In the genomic region with DNA sequence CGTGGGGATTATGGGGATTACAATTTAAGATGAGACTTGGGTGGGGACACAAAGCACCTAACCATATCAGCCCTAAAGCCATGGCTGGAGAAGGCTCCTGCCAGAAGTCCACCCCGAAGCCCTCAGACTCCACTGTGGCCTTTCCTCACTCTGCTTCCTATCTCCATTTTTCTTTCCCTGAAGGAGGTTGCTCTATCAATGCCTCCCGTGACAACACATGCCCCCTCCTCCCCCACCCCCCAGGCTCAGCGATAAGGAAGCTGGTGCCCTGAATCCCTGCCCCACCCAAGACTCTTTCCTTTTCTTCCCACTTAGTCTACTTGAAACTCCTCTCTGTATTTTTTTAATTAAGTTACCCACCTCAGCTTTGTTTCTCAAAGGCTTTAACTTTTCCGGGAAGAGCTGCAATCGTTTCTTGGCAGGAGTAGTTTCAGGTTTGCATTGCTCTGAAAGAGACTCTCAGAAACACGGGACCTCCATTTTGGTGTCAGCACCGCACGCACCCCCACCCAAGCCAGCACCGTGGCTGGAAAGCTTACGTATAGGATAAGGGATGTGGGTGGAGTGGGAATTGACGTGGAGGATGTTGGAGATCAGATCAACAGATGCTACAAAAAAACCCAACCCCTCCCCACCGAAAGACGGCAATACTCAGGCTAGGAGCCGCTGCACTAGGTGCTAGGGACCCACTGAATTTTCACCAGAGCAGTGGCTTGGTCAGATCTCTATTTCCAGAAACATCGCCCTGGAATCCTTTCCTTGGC, we compare ENCODE assay signal across 8 cellular contexts. TPM values are rescaled to one million over a fixed set of nuclear protein-coding genes. Genes with fewer than 3 reads are reported as not detected.
DNase-seq lines count a peak whose midpoint lies in the region; ATAC-seq and TF ChIP-seq lines count a peak whose summit lies in the region.

No MANE protein-coding gene starts in this region.

- peaks cover 10% of the 10 kb centered on the region; the same call in 1 of the 2 replicates for H3K4me1 ChIP-seq in PC-9 (replicated peaks; ENCODE audit: insufficient read depth)
- peaks cover 9 to 23% of the 10 kb centered on the region in 2 donors for H3K4me1 ChIP-seq in thoracic aorta (ENCODE audit: control insufficient read depth in 1 of 2, low read depth in 2 of 2)

- no peaks in the 10 kb centered on the region for H3K27me3 ChIP-seq in PC-9 (ENCODE audit: insufficient read depth, low read depth)
- H3K27me3 ChIP-seq in thoracic aorta (replicated peaks; ENCODE audit: insufficient read depth): no peaks in the 10 kb centered on the region

- ATAC-seq in GM19023 (IDR thresholded peaks at IDR 0.05; ENCODE audit: unreplicated experiment) (peak; percentile 12), thoracic aorta (ENCODE audit: insufficient number of reproducible peaks, low FRiP score, low read depth) (no peak), GM18858 (IDR thresholded peaks at IDR 0.05; ENCODE audit: unreplicated experiment) (no peak)

- CTCF ChIA-PET in PC-9 (lab: Charles Lee): no interaction called here

- POLR2A ChIA-PET in PC-9 (lab: Charles Lee; ENCODE audit: unreplicated experiment): no interaction called here

- H3K9me2 ChIP-seq in PC-9 (ENCODE audit: insufficient read depth): no peaks in the 10 kb centered on the region

- H3F3A ChIP-seq in PC-9 (ENCODE audit: insufficient read depth, low read depth): no peaks in the 10 kb centered on the region

- H3K9me3 ChIP-seq in PC-9 (ENCODE audit: insufficient read depth, low read depth) (no peaks in the 10 kb centered on the region), thoracic aorta (no peaks in the 10 kb centered on the region)

- peak overlapping the region; percentile 97 for H3K4me2 ChIP-seq in PC-9

- H3K4me3 ChIP-seq in PC-9 (peak overlapping the region; percentile 84), choroid plexus epithelial cell (ENCODE audit: low read depth, low read length) (peak overlapping the region; percentile 83), lower leg skin (ENCODE audit: low read depth, poor library complexity, severe bottlenecking) (peak overlapping the region; percentile 49), thoracic aorta (peak overlapping the region; percentile 86)

- no TSS peak for BruUV-seq in PC-9 (replicated peaks; lab: Mats Ljungman, UMichigan)

- no peak for TF ChIP-seq CTCF in 22Rv1 (IDR thresholded peaks at IDR 0.05)
- no peak for TF ChIP-seq CTCF in PC-9 (conservative IDR thresholded peaks at IDR 0.05)
- no peak for TF ChIP-seq CTCF in choroid plexus epithelial cell (conservative IDR thresholded peaks at IDR 0.05; ENCODE audit: low read depth, low read length)
- no peak for TF ChIP-seq CTCF in lower leg skin (IDR thresholded peaks at IDR 0.05)
- no peak for TF ChIP-seq CTCF in thoracic aorta (IDR thresholded peaks at IDR 0.05)

- no peaks in the 10 kb centered on the region for H3K79me2 ChIP-seq in PC-9 (ENCODE audit: low read depth)

- DNase-seq in PC-9: no peak
- DNase-seq in choroid plexus epithelial cell (ENCODE audit: low read depth): peak; percentile 44
- DNase-seq in lower leg skin (ENCODE audit: low spot score in 2 of 2): peak in 1 of 2 donors; percentile 67
- no peak for DNase-seq in thoracic aorta (ENCODE audit: low spot score)
- DNase-seq in globus pallidus (ENCODE audit: low spot score): no peak

- H3K27ac ChIP-seq in 22Rv1: peak overlapping the region; percentile 68
- no peak overlapping the region for H3K27ac ChIP-seq in PC-9
- peak overlapping the region in 1 of 2 donors; percentile 58 for H3K27ac ChIP-seq in thoracic aorta

- WGBS in lower leg skin, 2 donors: 7 to 8% methylated on average over 16 of the region's 16 CpGs

- no peaks in the 10 kb centered on the region for H4K20me1 ChIP-seq in PC-9 (ENCODE audit: insufficient read depth)

- H2AFZ ChIP-seq in PC-9: peak overlapping the region; percentile 99

- TF ChIP-seq POLR2A in lower leg skin (IDR thresholded peaks at IDR 0.05): no peak

- H3K36me3 ChIP-seq in PC-9 (ENCODE audit: low read depth) (no peaks in the 10 kb centered on the region), thoracic aorta (peaks cover 3% of the 10 kb centered on the region)

- intact Hi-C loops in PC-9 (cut with micrococcal nuclease; ENCODE audit: unreplicated experiment): no loop called here
- intact Hi-C loops in lower leg skin (cut with DNase I; ENCODE audit: low total_unique reads): no loop called here

RNA-seq across cellular contexts. Expression of gene CA4, which starts 15.2 kb away (rescaled TPM):
- total RNA-seq in PC-9 (2021) (not detected in 2 replicates), lower leg skin (1 to 10 TPM; 1.5 to 3.5 (median 2.0) TPM), thoracic aorta (1 to 10 TPM; 1.2 to 4.3 TPM)

RNA-seq across cellular contexts. Expression of gene HEATR6, which starts 55.9 kb away (rescaled TPM):
- total RNA-seq in PC-9 (2021): 11.7 and 14.7 TPM in 2 replicates
- total RNA-seq in lower leg skin: 10 to 100 TPM; 13.5 to 18.5 (median 16.2) TPM
- total RNA-seq in thoracic aorta: 10 to 100 TPM; 15.4 to 40.2 TPM
